ENCODE assay signal across 19 cellular contexts in genomic region chr12:76614364-76614763, GRCh38. TPM values are rescaled to one million over a fixed set of nuclear protein-coding genes. Genes with fewer than 3 reads are reported as not detected.
DNase-seq lines count a peak whose midpoint lies in the region; ATAC-seq and TF ChIP-seq lines count a peak whose summit lies in the region.
"Had no signal": no experiment of that assay in that cellular context is flagged by ENCODE, and none has a peak within 500 bp of the region (broad histone marks: within the 10 kb centered on the region; RNA-seq: fewer than 3 reads in every experiment).

No MANE protein-coding gene starts in this region.

- TF ChIP-seq CTCF in fibroblast of villous mesenchyme (IDR thresholded peaks at IDR 0.05; ENCODE audit: insufficient read depth, low read depth, low read length) (no peak), smooth muscle cell (IDR thresholded peaks at IDR 0.05; ENCODE audit: borderline replicate concordance, insufficient read depth, poor library complexity, severe bottlenecking) (no peak)

- no peaks in the 10 kb centered on the region for H3K27me3 ChIP-seq in smooth muscle cell (ENCODE audit: low read depth)

- ATAC-seq in Right ventricle myocardium inferior, result peak; percentile 50
- ATAC-seq in left cardiac atrium, result no peak
- ATAC-seq in left ventricle myocardium superior, result peak; percentile 92
- ATAC-seq in GM21786 (IDR thresholded peaks at IDR 0.05; ENCODE audit: unreplicated experiment), result no peak
- ATAC-seq: A549, HCT116 had no signal

- H3K27ac ChIP-seq in smooth muscle cell (ENCODE audit: low read depth), result peak overlapping the region; percentile 8
- H3K27ac ChIP-seq: 22Rv1, A549, C4-2B, HL-60 had no signal

- H3K4me1 ChIP-seq in smooth muscle cell (ENCODE audit: low read depth), result no peaks in the 10 kb centered on the region
- H3K4me1 ChIP-seq: Caco-2 had no signal

- no peaks in the 10 kb centered on the region for H4K20me1 ChIP-seq in smooth muscle cell (ENCODE audit: low read depth)

- DNase-seq in Right ventricle myocardium inferior (ENCODE audit: missing footprints) (no peak), left cardiac atrium (no peak), fibroblast of villous mesenchyme (ENCODE audit: low read depth) (peak; percentile 42), left ventricle myocardium superior (no peak), smooth muscle cell (lab: John Stamatoyannopoulos, UW; ENCODE audit: unreplicated experiment) (no peak), ecto neural progenitor cell (ENCODE audit: low spot score) (no peak)
- DNase-seq: AML-193; Caco-2; CD4-positive, alpha-beta T cell; GDM1; GOT3; H7; HFFc6 had no signal

- peak overlapping the region; percentile 44 for H2AFZ ChIP-seq in smooth muscle cell (ENCODE audit: low read depth)

- no peak overlapping the region for H3K4me3 ChIP-seq in fibroblast of villous mesenchyme (ENCODE audit: low read depth, low read length)
- H3K4me3 ChIP-seq in smooth muscle cell, result no peak overlapping the region
- H3K4me3 ChIP-seq: A549 had no signal

- no peaks in the 10 kb centered on the region for H3K79me2 ChIP-seq in smooth muscle cell (ENCODE audit: low read depth)

- intact Hi-C loops in Right ventricle myocardium inferior (cut with DNase I) (no loop called here), left cardiac atrium (cut with DNase I) (no loop called here), left ventricle myocardium superior (cut with micrococcal nuclease) (no loop called here)

- H3K4me2 ChIP-seq in smooth muscle cell, result peak overlapping the region; percentile 32
- H3K4me2 ChIP-seq: A549 had no signal

- H3F3A ChIP-seq in smooth muscle cell (ENCODE audit: low read depth), result no peaks in the 10 kb centered on the region

- WGBS in smooth muscle cell (ENCODE audit: low lambda C conversion rate), result 35% methylated on average over 2 of the region's 2 CpGs

- H3K9ac ChIP-seq in smooth muscle cell (ENCODE audit: low read depth), result no peak overlapping the region

- H3K9me3 ChIP-seq in smooth muscle cell (replicated peaks; ENCODE audit: low read depth), result no peaks in the 10 kb centered on the region
- H3K9me3 ChIP-seq: A549, Caco-2 had no signal

- no peaks in the 10 kb centered on the region for H3K36me3 ChIP-seq in smooth muscle cell (ENCODE audit: low read depth)

RNA-seq across cellular contexts. Expression of gene OSBPL8, which starts 54.8 kb away (rescaled TPM):
- total RNA-seq in Right ventricle myocardium inferior, result 33.1 TPM
- total RNA-seq in left cardiac atrium, result 10 to 100 TPM; 34.5 to 38.8 TPM
- 135 and 148 TPM in 2 replicates for total RNA-seq in fibroblast of villous mesenchyme
- total RNA-seq in left ventricle myocardium superior, result 28.3 TPM
- total RNA-seq in smooth muscle cell, result 108 and 129 TPM in 2 replicates
- polyA plus RNA-seq in smooth muscle cell, result 32.0 and 43.2 TPM in 2 replicates

Comparison
In these comparisons a context has a peak if more than half of its experiments do, and no peak if none do; other contexts are left out.
1. ATAC-seq: peak in Right ventricle myocardium inferior (single experiment) and left ventricle myocardium superior (single experiment); none in left cardiac atrium (0 of 2) and GM21786 (single experiment).